1 cellular context compared by ENCODE assay signal in the genomic region with DNA sequence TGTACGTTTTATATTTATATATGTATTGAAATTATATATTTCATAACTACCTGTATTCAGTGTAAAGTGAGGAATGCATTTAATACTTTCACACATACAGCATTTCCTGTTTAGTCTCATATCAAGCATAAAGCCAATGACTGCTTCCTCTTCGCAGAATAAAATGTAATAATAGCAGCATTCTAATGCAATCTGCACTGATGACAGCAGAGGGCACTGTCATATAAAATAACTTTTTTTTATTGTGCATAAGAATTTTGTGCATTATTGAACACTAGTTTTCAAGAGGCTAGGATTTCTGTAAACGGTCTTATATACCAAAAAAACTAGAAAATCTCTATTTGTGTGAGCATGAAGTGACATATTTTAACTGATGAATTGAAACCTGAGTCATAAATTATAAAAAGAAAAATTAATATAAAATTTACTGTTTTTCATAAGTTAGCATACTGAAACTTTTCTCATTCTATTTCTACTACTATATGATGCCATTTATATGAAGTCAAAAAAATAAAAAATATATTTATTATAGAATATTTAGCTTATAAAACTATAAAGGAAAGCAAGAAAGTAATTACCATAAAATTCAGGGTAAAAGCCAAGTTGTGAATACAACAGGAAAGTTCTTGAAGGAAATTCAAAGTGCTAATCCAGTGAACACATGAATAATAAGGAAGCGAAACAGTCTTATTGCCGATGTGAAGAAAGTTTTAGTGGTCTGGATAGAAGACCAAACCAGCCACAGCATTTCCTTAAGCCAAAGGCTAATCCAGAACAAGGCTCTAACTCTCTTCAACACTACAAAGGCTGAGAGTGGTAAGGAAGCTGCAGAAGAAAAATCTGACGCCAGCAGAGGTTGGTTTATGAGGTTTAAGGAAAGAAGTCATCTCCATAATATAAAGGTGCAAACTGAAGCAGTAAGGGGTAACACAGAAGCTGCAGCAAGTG.
TF ChIP-seq lines count a peak whose summit lies in the region.

No MANE protein-coding gene starts in this region.

TF ChIP-seq in SK-N-SH treated with all-trans-retinoic acid at 6 μM for 48 hours, 23 proteins besides CTCF, POLR2A, EP300 and RAD21 (continued from another document):
- TF ChIP-seq, protein P1, sequence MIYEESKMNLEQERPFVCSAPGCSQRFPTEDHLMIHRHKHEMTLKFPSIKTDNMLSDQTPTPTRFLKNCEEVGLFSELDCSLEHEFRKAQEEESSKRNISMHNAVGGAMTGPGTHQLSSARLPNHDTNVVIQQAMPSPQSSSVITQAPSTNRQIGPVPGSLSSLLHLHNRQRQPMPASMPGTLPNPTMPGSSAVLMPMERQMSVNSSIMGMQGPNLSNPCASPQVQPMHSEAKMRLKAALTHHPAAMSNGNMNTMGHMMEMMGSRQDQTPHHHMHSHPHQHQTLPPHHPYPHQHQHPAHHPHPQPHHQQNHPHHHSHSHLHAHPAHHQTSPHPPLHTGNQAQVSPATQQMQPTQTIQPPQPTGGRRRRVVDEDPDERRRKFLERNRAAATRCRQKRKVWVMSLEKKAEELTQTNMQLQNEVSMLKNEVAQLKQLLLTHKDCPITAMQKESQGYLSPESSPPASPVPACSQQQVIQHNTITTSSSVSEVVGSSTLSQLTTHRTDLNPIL (CRISPR knock-in tag; IDR thresholded peaks at IDR 0.05; ENCODE audit: low read depth), result no peak
- TF ChIP-seq TCF4 (CRISPR knock-in tag; IDR thresholded peaks at IDR 0.05; ENCODE audit: borderline replicate concordance) (no peak), TOX (CRISPR knock-in tag; IDR thresholded peaks at IDR 0.05; ENCODE audit: borderline replicate concordance) (no peak), OSR1 (CRISPR knock-in tag; IDR thresholded peaks at IDR 0.05) (no peak), GLIS3 (CRISPR knock-in tag; IDR thresholded peaks at IDR 0.05) (no peak), ZNF565 (CRISPR knock-in tag; conservative IDR thresholded peaks at IDR 0.05; ENCODE audit: low read depth) (no peak), RARB (CRISPR knock-in tag; IDR thresholded peaks at IDR 0.05) (no peak)
TF ChIP-seq in SK-N-SH treated with all-trans-retinoic acid at 6 μM for 48 hours: peak in this region for 0.
